10 cellular contexts compared by ENCODE assay signal in the genomic region with DNA sequence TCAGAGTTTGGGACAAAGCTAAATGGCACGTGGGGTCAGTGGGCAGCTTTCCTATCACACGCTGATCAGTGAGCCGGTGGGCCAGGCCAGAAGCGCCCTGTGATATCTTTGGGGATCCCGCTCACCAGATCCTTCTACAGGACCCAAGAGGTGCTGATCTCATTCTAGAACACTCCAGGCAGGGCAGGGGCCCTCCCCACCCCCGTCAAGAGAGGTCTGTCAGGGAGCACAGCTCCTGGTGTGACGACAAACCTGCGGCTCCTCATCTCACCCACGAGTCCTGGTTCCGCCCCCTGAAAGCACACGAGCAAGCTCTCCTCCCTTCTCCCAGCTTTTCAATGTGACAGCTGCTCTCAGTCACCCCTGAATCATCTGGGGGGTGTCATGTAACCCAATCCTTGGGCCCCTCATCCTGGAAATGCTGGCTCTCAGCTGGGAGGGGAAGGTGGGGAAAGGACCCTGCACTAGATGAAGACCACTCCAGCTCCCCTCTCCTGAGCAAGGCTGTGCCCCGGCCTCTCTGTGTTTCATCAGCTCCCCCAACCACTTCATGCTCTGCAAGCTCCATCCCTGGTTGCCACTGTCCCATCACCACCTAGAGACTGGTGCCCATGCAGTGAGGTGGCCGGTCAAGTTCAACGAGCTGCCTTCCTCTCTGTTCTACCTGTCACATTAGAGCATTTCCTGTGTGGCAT. TPM values are rescaled to one million over a fixed set of nuclear protein-coding genes. Genes with fewer than 3 reads are reported as not detected.
DNase-seq lines count a peak whose midpoint lies in the region; ATAC-seq and TF ChIP-seq lines count a peak whose summit lies in the region.
"Had no signal": no experiment of that assay in that cellular context is flagged by ENCODE, and none has a peak within 500 bp of the region (broad histone marks: within the 10 kb centered on the region; RNA-seq: fewer than 3 reads in every experiment).

No MANE protein-coding gene starts in this region.

- intact Hi-C loops in right cardiac atrium (cut with DNase I), result no loop called here
- intact Hi-C loops in left ventricle myocardium superior (cut with micrococcal nuclease), result no loop called here
- intact Hi-C loops in uterus (cut with DNase I; ENCODE audit: low total_unique reads), result no loop called here

- H3K4me1 Mint-ChIP-seq in activated naive CD8-positive, alpha-beta T cell treated with anti-CD3 and anti-CD28 coated beads for 36 hours, result peaks cover 27% of the 10 kb centered on the region

- H3K9me3 Mint-ChIP-seq in activated naive CD8-positive, alpha-beta T cell treated with anti-CD3 and anti-CD28 coated beads for 36 hours, result no peaks in the 10 kb centered on the region

- H3K4me1 ChIP-seq in right cardiac atrium (ENCODE audit: control insufficient read depth, insufficient read depth, low read length) (peaks cover 9% of the 10 kb centered on the region), muscle layer of duodenum (ENCODE audit: control insufficient read depth in 1 of 2, insufficient read depth in 2 of 2, low read length in 2 of 2) (peaks cover 5 to 45% of the 10 kb centered on the region in 2 donors), uterus (no peaks in the 10 kb centered on the region)

- H3K4me3 ChIP-seq in right cardiac atrium (ENCODE audit: low read length), result no peak overlapping the region
- H3K4me3 ChIP-seq in muscle layer of duodenum (ENCODE audit: low read depth in 1 of 2, low read length in 2 of 2), result peak overlapping the region in 1 of 2 donors; percentile 13
- no peak overlapping the region for H3K4me3 ChIP-seq in uterus

- peak overlapping the region; percentile 96 for H3K27ac Mint-ChIP-seq in activated naive CD8-positive, alpha-beta T cell treated with anti-CD3 and anti-CD28 coated beads for 36 hours

- H3K27me3 Mint-ChIP-seq in activated naive CD8-positive, alpha-beta T cell treated with anti-CD3 and anti-CD28 coated beads for 36 hours, result no peaks in the 10 kb centered on the region

- DNase-seq in right cardiac atrium (peak in 1 of 3 donors; percentile 53), left ventricle myocardium superior (no peak), uterus (no peak), ureter (ENCODE audit: low spot score) (no peak), NCI-H2196 (lab: John Stamatoyannopoulos, UW; ENCODE audit: unreplicated experiment) (no peak), GM19238 (ENCODE audit: insufficient read length, low spot score) (no peak)
- DNase-seq in activated naive CD8-positive, alpha-beta T cell treated with anti-CD3 and anti-CD28 coated beads for 36 hours, result peak; percentile 49
- DNase-seq: DMS 273 treated with DMSO at 0.1 percent for 48 hours, NCI-H524 had no signal

- ATAC-seq in right cardiac atrium, result no peak
- no peak for ATAC-seq in left ventricle myocardium superior

- H3K27me3 ChIP-seq in right cardiac atrium (ENCODE audit: control insufficient read depth, insufficient read depth) (no peaks in the 10 kb centered on the region), muscle layer of duodenum (ENCODE audit: low read depth, low read length) (no peaks in the 10 kb centered on the region), uterus (no peaks in the 10 kb centered on the region)

- TF ChIP-seq CTCF in uterus (IDR thresholded peaks at IDR 0.05), result no peak

- H3K4me3 Mint-ChIP-seq in activated naive CD8-positive, alpha-beta T cell treated with anti-CD3 and anti-CD28 coated beads for 36 hours, result peak overlapping the region; percentile 100

- peak overlapping the region; percentile 40 for H3K27ac ChIP-seq in right cardiac atrium (ENCODE audit: low read length)
- H3K27ac ChIP-seq in muscle layer of duodenum (ENCODE audit: low read length), result peak overlapping the region; percentile 51
- H3K27ac ChIP-seq in uterus, result peak overlapping the region; percentile 8 to 21

- TF ChIP-seq POLR2A in uterus (IDR thresholded peaks at IDR 0.05), result no peak

- 63% methylated on average over 14 of the region's 14 CpGs for WGBS in right cardiac atrium

- H3K36me3 ChIP-seq in muscle layer of duodenum (ENCODE audit: control insufficient read depth in 1 of 2, insufficient read depth in 2 of 2, low read length in 2 of 2) (peaks cover 4 to 17% of the 10 kb centered on the region in 2 donors), uterus (no peaks in the 10 kb centered on the region)

- H3K9me3 ChIP-seq in right cardiac atrium (ENCODE audit: control insufficient read depth, low read length), result no peaks in the 10 kb centered on the region
- H3K9me3 ChIP-seq in muscle layer of duodenum (ENCODE audit: control insufficient read depth in 1 of 2, low read length in 2 of 2), result no peaks in the 10 kb centered on the region
- H3K9me3 ChIP-seq in uterus, result no peaks in the 10 kb centered on the region

- H3K36me3 Mint-ChIP-seq in activated naive CD8-positive, alpha-beta T cell treated with anti-CD3 and anti-CD28 coated beads for 36 hours, result peaks cover 43% of the 10 kb centered on the region

RNA-seq across cellular contexts. Expression of a gene that starts 4.6 kb away (rescaled TPM):
- total RNA-seq in right cardiac atrium (10 to 100 TPM; 26.9 to 41.4 (median 32.9) TPM), left ventricle myocardium superior (27.0 TPM), uterus (10 to 100 TPM; 20.9 to 65.7 (median 37.3) TPM), ureter (73.9 TPM)
- polyA plus RNA-seq in right cardiac atrium, result 17.3 TPM
- 100 to 1,000 TPM; 140 to 142 TPM for total RNA-seq in activated naive CD8-positive, alpha-beta T cell treated with anti-CD3 and anti-CD28 coated beads for 36 hours

RNA-seq across cellular contexts. Expression of a gene that starts 5.6 kb away (rescaled TPM):
- total RNA-seq in right cardiac atrium (10 to 100 TPM in 2 of 4 donors, 1 to 10 TPM in 2; 7.6 to 11.9 (median 10.4) TPM), left ventricle myocardium superior (6.0 TPM), uterus (1 to 10 TPM in 3 of 4 donors, not detected in 1; 2.5 to 9.6 (median 6.2) TPM), ureter (12.8 TPM)
- 6.8 TPM for polyA plus RNA-seq in right cardiac atrium
- 1 to 10 TPM; 3.4 to 6.2 TPM for total RNA-seq in activated naive CD8-positive, alpha-beta T cell treated with anti-CD3 and anti-CD28 coated beads for 36 hours

RNA-seq across cellular contexts. Expression of a gene that starts 22.5 kb away (rescaled TPM):
- 10 to 100 TPM; 14.0 to 17.7 (median 15.7) TPM for total RNA-seq in right cardiac atrium
- polyA plus RNA-seq in right cardiac atrium, result 13.3 TPM
- total RNA-seq in left ventricle myocardium superior, result 8.9 TPM
- total RNA-seq in activated naive CD8-positive, alpha-beta T cell treated with anti-CD3 and anti-CD28 coated beads for 36 hours, result 10 to 100 TPM; 15.2 to 15.7 TPM
- 1 to 10 TPM in 3 of 4 donors, under 1 TPM in 1; 0.77 to 5.9 (median 2.6) TPM for total RNA-seq in uterus
- total RNA-seq in ureter, result 7.4 TPM

RNA-seq across cellular contexts. Expression of a gene that starts 32.2 kb away (rescaled TPM):
- total RNA-seq in right cardiac atrium (10 to 100 TPM; 61.1 to 75.5 (median 66.2) TPM), left ventricle myocardium superior (72.2 TPM), uterus (100 to 1,000 TPM in 2 of 4 donors, 10 to 100 TPM in 2; 37.9 to 198 (median 109) TPM), ureter (83.7 TPM)
- 108 TPM for polyA plus RNA-seq in right cardiac atrium
- total RNA-seq in activated naive CD8-positive, alpha-beta T cell treated with anti-CD3 and anti-CD28 coated beads for 36 hours, result 100 to 1,000 TPM; 150 to 153 TPM

RNA-seq across cellular contexts. Expression of a gene that starts 40.9 kb away (rescaled TPM):
- 10 to 100 TPM; 13.4 to 22.9 (median 14.9) TPM for total RNA-seq in right cardiac atrium
- 20.5 TPM for polyA plus RNA-seq in right cardiac atrium
- total RNA-seq in left ventricle myocardium superior, result 10.0 TPM
- 100 to 1,000 TPM; 112 to 123 TPM for total RNA-seq in activated naive CD8-positive, alpha-beta T cell treated with anti-CD3 and anti-CD28 coated beads for 36 hours
- total RNA-seq in uterus, result 10 to 100 TPM in 2 of 4 donors, 1 to 10 TPM in 2; 5.1 to 28.3 (median 15.8) TPM
- total RNA-seq in ureter, result 43.7 TPM
